ENCODE assay signal across 8 cellular contexts in the genomic region with DNA sequence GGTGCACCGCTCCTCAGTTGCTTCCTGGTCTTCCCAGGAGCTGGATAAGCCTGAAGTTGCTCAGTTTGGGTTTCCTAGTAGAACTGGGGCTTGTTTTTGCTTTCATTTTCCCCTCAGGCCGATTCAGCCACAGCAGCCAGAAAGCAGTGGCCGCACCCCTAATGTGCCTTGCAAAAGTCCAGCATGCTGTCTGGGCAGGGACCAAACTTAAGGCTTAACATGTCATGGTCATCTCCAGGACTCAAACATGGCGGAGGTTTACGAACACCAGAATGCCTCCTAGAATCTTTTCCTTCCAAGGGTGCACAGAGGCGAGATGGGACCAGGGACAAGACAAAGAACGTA. TPM values are rescaled to one million over a fixed set of nuclear protein-coding genes. Genes with fewer than 3 reads are reported as not detected.
A peak's percentile ranks its signal among the peaks of the same experiment; 100 is the strongest.
DNase-seq lines count a peak whose midpoint lies in the region; ATAC-seq and TF ChIP-seq lines count a peak whose summit lies in the region.

No MANE protein-coding gene starts in this region.

- DNase-seq in right atrium auricular region (ENCODE audit: low spot score) (no peak), left ventricle myocardium superior (no peak), T-helper 17 cell (peak in 1 of 3 donors; percentile 20), epithelial cell of esophagus (ENCODE audit: low read depth) (no peak), ovary (no peak), GM20000 (ENCODE audit: low spot score) (no peak), G401 (ENCODE audit: low spot score) (no peak), DMS79 (lab: John Stamatoyannopoulos, UW) (no peak)

- ATAC-seq in left ventricle myocardium superior, result no peak
- ATAC-seq in T-helper 17 cell, result no peak

- H3K4me3 ChIP-seq in right atrium auricular region (peak overlapping the region; percentile 57 to 61), epithelial cell of esophagus (ENCODE audit: low read length) (peak overlapping the region; percentile 72), ovary (peak overlapping the region; percentile 67)

- intact Hi-C loops in left ventricle myocardium superior (cut with micrococcal nuclease), result no loop called here
- intact Hi-C loops in ovary (cut with DNase I), result no loop called here

- in situ Hi-C loops in G401 (cut with HindIII; ENCODE audit: low sequenced_read_pairs), result loop anchor here (5.0 kb wide), 1 partner anchor 38 kb away; a partner anchor contains a TSS

- H3K4me3 Mint-ChIP-seq in T-helper 17 cell, result peak overlapping the region; percentile 97

- H3K27me3 Mint-ChIP-seq in T-helper 17 cell, result no peaks in the 10 kb centered on the region

- no peak for TF ChIP-seq POLR2A in ovary (IDR thresholded peaks at IDR 0.05)

- H3K4me1 Mint-ChIP-seq in T-helper 17 cell, result peaks cover 43% of the 10 kb centered on the region

- H3K27ac ChIP-seq in right atrium auricular region (peak overlapping the region; percentile 93 to 98), ovary (peak overlapping the region; percentile 76 to 81)

- H3K36me3 ChIP-seq in right atrium auricular region, result peaks cover 34% of the 10 kb centered on the region
- H3K36me3 ChIP-seq in ovary, result no peaks in the 10 kb centered on the region

- H3K4me1 ChIP-seq in right atrium auricular region (peaks cover 0 to 65% of the 10 kb centered on the region in 2 donors), ovary (ENCODE audit: insufficient read depth) (peaks cover 18% of the 10 kb centered on the region)

- H3K9me3 ChIP-seq in right atrium auricular region (no peaks in the 10 kb centered on the region), T-helper 17 cell (ENCODE audit: control insufficient read depth, low read length, poor library complexity, severe bottlenecking) (no peaks in the 10 kb centered on the region), ovary (no peaks in the 10 kb centered on the region)

- TF ChIP-seq CTCF in right atrium auricular region (IDR thresholded peaks at IDR 0.05), result no peak
- no peak for TF ChIP-seq CTCF in epithelial cell of esophagus (IDR thresholded peaks at IDR 0.05; ENCODE audit: insufficient read depth, low read depth, low read length, missing control alignments)
- TF ChIP-seq CTCF in ovary (IDR thresholded peaks at IDR 0.05), result no peak
- TF ChIP-seq CTCF in GM20000 (IDR thresholded peaks at IDR 0.05; ENCODE audit: extremely low read depth, missing control alignments), result no peak

- H3K27me3 ChIP-seq in right atrium auricular region (no peaks in the 10 kb centered on the region), ovary (no peaks in the 10 kb centered on the region)

- TF ChIP-seq EP300 in ovary (IDR thresholded peaks at IDR 0.05), result no peak

- 51 to 59% (median 55%) methylated on average over 7 of the region's 7 CpGs for whole genome bisulfite sequencing in ovary, 3 donors

- H3K27ac Mint-ChIP-seq in T-helper 17 cell, result peak overlapping the region; percentile 100

- H3K36me3 Mint-ChIP-seq in T-helper 17 cell (ENCODE audit: low read depth), result no peaks in the 10 kb centered on the region

RNA-seq across cellular contexts. Expression of a gene that starts 2.5 kb away (rescaled TPM):
- not detected for total RNA-seq in right atrium auricular region
- total RNA-seq in left ventricle myocardium superior, result not detected
- total RNA-seq in T-helper 17 cell, result not detected
- under 1 TPM in 5 of 7 donors, not detected in 2; 0.27 to 0.73 (median 0.37) TPM for total RNA-seq in ovary
- polyA plus RNA-seq in ovary, result under 1 TPM; 0.18 to 0.30 TPM
- 0.14 TPM in 1 of 2 replicates, not detected in the other for total RNA-seq in G401 (2014; rRNA removed; shearing (Covaris generic))

RNA-seq across cellular contexts. Expression of a gene that starts 2.7 kb away (rescaled TPM):
- total RNA-seq in right atrium auricular region (10 to 100 TPM; 18.6 to 23.0 TPM), left ventricle myocardium superior (15.2 TPM), T-helper 17 cell (10 to 100 TPM; 20.8 to 20.9 TPM), ovary (100 to 1,000 TPM in 1 of 7 donors, 10 to 100 TPM in 6; 31.4 to 122 (median 57.2) TPM)
- 10 to 100 TPM; 49.2 to 57.8 TPM for polyA plus RNA-seq in ovary
- 48.7 and 59.6 TPM in 2 replicates for total RNA-seq in G401 (2014; rRNA removed; shearing (Covaris generic))

RNA-seq across cellular contexts. Expression of a gene that starts 17.3 kb away (rescaled TPM):
- total RNA-seq in right atrium auricular region, result 10 to 100 TPM; 12.2 to 15.6 TPM
- total RNA-seq in left ventricle myocardium superior, result 35.8 TPM
- 10 to 100 TPM; 41.4 to 43.2 TPM for total RNA-seq in T-helper 17 cell
- 10 to 100 TPM; 11.0 to 50.0 (median 41.2) TPM for total RNA-seq in ovary
- polyA plus RNA-seq in ovary, result 10 to 100 TPM; 38.0 to 81.2 TPM
- total RNA-seq in G401 (2014; rRNA removed; shearing (Covaris generic)), result 13.5 and 14.9 TPM in 2 replicates

RNA-seq across cellular contexts. Expression of a gene that starts 18.3 kb away (rescaled TPM):
- 10 to 100 TPM in 1 of 2 donors, 1 to 10 TPM in 1; 9.6 to 11.4 TPM for total RNA-seq in right atrium auricular region
- total RNA-seq in left ventricle myocardium superior, result 15.1 TPM
- total RNA-seq in T-helper 17 cell, result 10 to 100 TPM; 11.0 to 14.1 TPM
- total RNA-seq in ovary, result 10 to 100 TPM; 19.4 to 42.9 (median 30.4) TPM
- 10 to 100 TPM; 30.5 to 53.6 TPM for polyA plus RNA-seq in ovary
- 34.3 and 47.2 TPM in 2 replicates for total RNA-seq in G401 (2014; rRNA removed; shearing (Covaris generic))

RNA-seq across cellular contexts. Expression of a gene that starts 20.6 kb away (rescaled TPM):
- 1 to 10 TPM; 1.5 to 3.0 TPM for total RNA-seq in right atrium auricular region
- 3.4 TPM for total RNA-seq in left ventricle myocardium superior
- total RNA-seq in T-helper 17 cell, result not detected
- 10 to 100 TPM; 19.5 to 38.6 (median 25.5) TPM for total RNA-seq in ovary
- 10 to 100 TPM; 18.5 to 23.1 TPM for polyA plus RNA-seq in ovary
- 0.07 and 0.12 TPM in 2 replicates for total RNA-seq in G401 (2014; rRNA removed; shearing (Covaris generic))
